In genomic region chr5:111003623-111004022, GRCh38 we compare ENCODE assay signal across 9 cellular contexts.
"Had no signal": no experiment of that assay in that cellular context is flagged by ENCODE, and none has a peak within 500 bp of the region (broad histone marks: within the 10 kb centered on the region; RNA-seq: fewer than 3 reads in every experiment).

No MANE protein-coding gene starts in this region.

- FAIRE-seq: H1, H54, K562 had no signal

- DNase-seq: H9, HCEC 1CT, IMR-90, KG1 had no signal

- H3K4me2 ChIP-seq: GM23338 had no signal

- H3K27ac ChIP-seq: HL-60 had no signal

- H3K4me3 ChIP-seq: GM23338, K562 had no signal

- H2AFZ ChIP-seq: GM23338 had no signal

- ATAC-seq: GM23338, K562 had no signal
